Comparison of ENCODE assay signal across 8 cellular contexts in genomic region chr5:66596791-66597757, GRCh38. TPM values are rescaled to one million over a fixed set of nuclear protein-coding genes. Genes with fewer than 3 reads are reported as not detected.
DNase-seq lines count a peak whose midpoint lies in the region; ATAC-seq and TF ChIP-seq lines count a peak whose summit lies in the region.

No MANE protein-coding gene starts in this region.

- peak overlapping the region; percentile 51 for H3K4me3 Mint-ChIP-seq in activated CD4-positive, alpha-beta memory T cell treated with anti-CD3 and anti-CD28 coated beads for 36 hours
- H3K4me3 Mint-ChIP-seq in neural progenitor cell: peak overlapping the region; percentile 93

- H3K4me1 ChIP-seq in Loucy (ENCODE audit: insufficient read depth, low read length, poor library complexity, severe bottlenecking) (no peaks in the 10 kb centered on the region), neural progenitor cell (no peaks in the 10 kb centered on the region)

- peaks cover 17% of the 10 kb centered on the region for H3K4me1 Mint-ChIP-seq in activated CD4-positive, alpha-beta memory T cell treated with anti-CD3 and anti-CD28 coated beads for 36 hours (ENCODE audit: low read depth)
- peaks cover 20% of the 10 kb centered on the region for H3K4me1 Mint-ChIP-seq in neural progenitor cell

- H3K27me3 ChIP-seq in Loucy (ENCODE audit: insufficient read depth, low read length, poor library complexity, severe bottlenecking) (peaks cover 52% of the 10 kb centered on the region), neural progenitor cell (peaks cover 95% of the 10 kb centered on the region)

- H3K79me2 ChIP-seq in Loucy (ENCODE audit: insufficient read depth, low read length) (no peaks in the 10 kb centered on the region), neural progenitor cell (ENCODE audit: low read depth) (no peaks in the 10 kb centered on the region)

- no peaks in the 10 kb centered on the region for H3K36me3 Mint-ChIP-seq in activated CD4-positive, alpha-beta memory T cell treated with anti-CD3 and anti-CD28 coated beads for 36 hours
- peaks cover 1% of the 10 kb centered on the region for H3K36me3 Mint-ChIP-seq in neural progenitor cell

- no peak overlapping the region for H3K9ac ChIP-seq in Loucy (ENCODE audit: low read depth, low read length, poor library complexity, severe bottlenecking)
- no peak overlapping the region for H3K9ac ChIP-seq in neural progenitor cell

- H2AFZ ChIP-seq in Loucy (ENCODE audit: low read length): peak overlapping the region; percentile 60
- peak overlapping the region; percentile 94 for H2AFZ ChIP-seq in neural progenitor cell (replicated peaks)

- H3K36me3 ChIP-seq in Loucy (ENCODE audit: insufficient read depth, low read length): no peaks in the 10 kb centered on the region
- no peaks in the 10 kb centered on the region for H3K36me3 ChIP-seq in neural progenitor cell

- H3F3A ChIP-seq in Loucy (ENCODE audit: low read depth): no peaks in the 10 kb centered on the region
- peaks cover 7% of the 10 kb centered on the region for H3F3A ChIP-seq in neural progenitor cell (ENCODE audit: low read depth)

- no peaks in the 10 kb centered on the region for H3K9me3 Mint-ChIP-seq in activated CD4-positive, alpha-beta memory T cell treated with anti-CD3 and anti-CD28 coated beads for 36 hours
- peaks cover 5% of the 10 kb centered on the region for H3K9me3 Mint-ChIP-seq in neural progenitor cell

- peaks cover 64% of the 10 kb centered on the region for H3K27me3 Mint-ChIP-seq in activated CD4-positive, alpha-beta memory T cell treated with anti-CD3 and anti-CD28 coated beads for 36 hours
- H3K27me3 Mint-ChIP-seq in neural progenitor cell (ENCODE audit: insufficient read depth, low read depth): peaks cover 22% of the 10 kb centered on the region

- peak overlapping the region; percentile 61 for H3K4me3 ChIP-seq in Loucy (ENCODE audit: low read length, poor library complexity, severe bottlenecking)
- H3K4me3 ChIP-seq in neural progenitor cell: peak overlapping the region; percentile 87

- H3K9me2 ChIP-seq in Loucy (replicated peaks; ENCODE audit: low read depth, low read length): no peaks in the 10 kb centered on the region

- H3K9me3 ChIP-seq in Loucy (ENCODE audit: insufficient read depth, low read depth, low read length) (no peaks in the 10 kb centered on the region), neural progenitor cell (ENCODE audit: low read depth) (no peaks in the 10 kb centered on the region)

- ATAC-seq in GM21423 (IDR thresholded peaks at IDR 0.05; ENCODE audit: unreplicated experiment) (peak; percentile 15), HG03097 (IDR thresholded peaks at IDR 0.05; ENCODE audit: low FRiP score, unreplicated experiment) (no peak)

- H4K20me1 ChIP-seq in Loucy (ENCODE audit: insufficient read depth, low read length, poor library complexity, severe bottlenecking): no peaks in the 10 kb centered on the region
- H4K20me1 ChIP-seq in neural progenitor cell (ENCODE audit: low read depth): peaks cover 5% of the 10 kb centered on the region

- POLR2A ChIA-PET in activated CD4-positive, alpha-beta memory T cell treated with anti-CD3 and anti-CD28 coated beads for 36 hours (lab: Charles Lee): no interaction called here

- CTCF ChIA-PET in activated CD4-positive, alpha-beta memory T cell treated with anti-CD3 and anti-CD28 coated beads for 36 hours (lab: Charles Lee): no interaction called here

- H3K27ac Mint-ChIP-seq in activated CD4-positive, alpha-beta memory T cell treated with anti-CD3 and anti-CD28 coated beads for 36 hours: no peak overlapping the region
- H3K27ac Mint-ChIP-seq in neural progenitor cell: no peak overlapping the region

- peak; percentile 69 for DNase-seq in D341Med (ENCODE audit: low spot score)
- peak; percentile 18 for DNase-seq in activated CD4-positive, alpha-beta memory T cell treated with anti-CD3 and anti-CD28 coated beads for 36 hours
- peak; percentile 5 for DNase-seq in globus pallidus (ENCODE audit: low spot score)
- peak; percentile 72 for DNase-seq in neural progenitor cell (ENCODE audit: low spot score)
- no peak for DNase-seq in G401 (ENCODE audit: low spot score)

- peak overlapping the region; percentile 66 for H3K4me2 ChIP-seq in Loucy (ENCODE audit: low read depth, low read length, poor library complexity, severe bottlenecking)
- H3K4me2 ChIP-seq in neural progenitor cell: peak overlapping the region; percentile 96

- in situ Hi-C loops in G401 (cut with HindIII; ENCODE audit: low sequenced_read_pairs): no loop called here

- intact Hi-C loops in activated CD4-positive, alpha-beta memory T cell treated with anti-CD3 and anti-CD28 coated beads for 36 hours (cut with micrococcal nuclease): no loop called here

- no peak overlapping the region for H3K27ac ChIP-seq in neural progenitor cell

- TF ChIP-seq CTCF in Loucy (conservative IDR thresholded peaks at IDR 0.05; ENCODE audit: low read length): no peak
- peak; percentile 13 for TF ChIP-seq CTCF in neural progenitor cell (IDR thresholded peaks at IDR 0.05)

RNA-seq across cellular contexts. Expression of gene MAST4, which starts 0.9 kb away (rescaled TPM):
- 10 to 100 TPM; 30.2 to 30.3 TPM for total RNA-seq in activated CD4-positive, alpha-beta memory T cell treated with anti-CD3 and anti-CD28 coated beads for 36 hours
- total RNA-seq in neural progenitor cell (ENCODE audit: low replicate concordance): 0.99 and 3.7 TPM in 2 replicates
- total RNA-seq in G401 (2014; rRNA removed; shearing (Covaris generic)): not detected in 2 replicates
